ENCODE assay signal across 8 cellular contexts in genomic region chr15:48810414-48811324, GRCh38. TPM values are rescaled to one million over a fixed set of nuclear protein-coding genes. Genes with fewer than 3 reads are reported as not detected.
DNase-seq lines count a peak whose midpoint lies in the region; ATAC-seq, FAIRE-seq and TF ChIP-seq lines count a peak whose summit lies in the region.

TSS of gene CEP152 (minus strand) at chr15:48811069. CDS start at chr15:48805649, 5,420 bp downstream.

- H3K4me3 ChIP-seq in pancreas, result peak within 1 kb of the TSS; percentile 63 to 83 (median 74)
- H3K4me3 ChIP-seq in tibial nerve, result peak within 1 kb of the TSS; percentile 59 to 79 (median 69)

- intact Hi-C loops in Right ventricle myocardium superior (cut with DNase I) (no loop called here), pancreas (cut with DNase I) (no loop called here)

- ATAC-seq in HG02798 (IDR thresholded peaks at IDR 0.05; ENCODE audit: poor library complexity, unreplicated experiment) (peak; percentile 98), Right ventricle myocardium superior (ENCODE audit: poor library complexity) (peak; percentile 99), pancreas (peak; percentile 97 to 99 (median 98))
- ATAC-seq in activated naive CD8-positive, alpha-beta T cell treated with anti-CD3 and anti-CD28 coated beads, Interleukin-2, amount 10 ng/mL, durations not matched to agents 7 days and 5 days (ENCODE audit: low read depth), result peak; percentile 96

- DNase-seq in GM12891 (ENCODE audit: insufficient read length, low spot score) (peak; percentile 64), NCI-H1417 treated with DMSO at 0.1 percent for 48 hours (lab: John Stamatoyannopoulos, UW) (peak; percentile 82), SW 1271 (lab: John Stamatoyannopoulos, UW) (peak; percentile 92 to 96), Right ventricle myocardium superior (peak; percentile 97), pancreas (peak; percentile 94 to 100 (median 99)), tibial nerve (ENCODE audit: low spot score in 2 of 2) (peak; percentile 89 to 91)
- peak; percentile 93 for DNase-seq in activated naive CD8-positive, alpha-beta T cell treated with anti-CD3 and anti-CD28 coated beads, Interleukin-2, amount 10 ng/mL, durations not matched to agents 7 days and 5 days

- FAIRE-seq in GM12891 (lab: Jason Lieb, UNC) (peak; percentile 98), pancreas (lab: Jason Lieb, UNC) (peak; percentile 94)

- H3K27me3 ChIP-seq in pancreas (no peaks in the 10 kb centered on the region), tibial nerve (no peaks in the 10 kb centered on the region)

- H3K36me3 ChIP-seq in pancreas (no peaks in the 10 kb centered on the region), tibial nerve (no peaks in the 10 kb centered on the region)

- H3K27me3 Mint-ChIP-seq in activated naive CD8-positive, alpha-beta T cell treated with anti-CD3 and anti-CD28 coated beads, Interleukin-2, amount 10 ng/mL, durations not matched to agents 7 days and 5 days, result peaks cover 9% of the 10 kb centered on the region

- TF ChIP-seq CTCF in pancreas (IDR thresholded peaks at IDR 0.05) (no peak), tibial nerve (IDR thresholded peaks at IDR 0.05) (peak in 1 of 5 experiments; percentile 38)

- H3K9me3 ChIP-seq in pancreas, result no peaks in the 10 kb centered on the region
- no peaks in the 10 kb centered on the region for H3K9me3 ChIP-seq in tibial nerve

- H3K27ac ChIP-seq in pancreas (peak within 1 kb of the TSS in 2 of 4 donors; percentile 6 to 33), tibial nerve (peak within 1 kb of the TSS in 3 of 4 donors; percentile 13 to 65 (median 47))

- H3K27ac Mint-ChIP-seq in activated naive CD8-positive, alpha-beta T cell treated with anti-CD3 and anti-CD28 coated beads, Interleukin-2, amount 10 ng/mL, durations not matched to agents 7 days and 5 days, result peak within 1 kb of the TSS; percentile 96

- H3K4me1 Mint-ChIP-seq in activated naive CD8-positive, alpha-beta T cell treated with anti-CD3 and anti-CD28 coated beads, Interleukin-2, amount 10 ng/mL, durations not matched to agents 7 days and 5 days, result peaks cover 37% of the 10 kb centered on the region

- POLR2A ChIA-PET in activated naive CD8-positive, alpha-beta T cell treated with anti-CD3 and anti-CD28 coated beads, Interleukin-2, amount 10 ng/mL, durations not matched to agents 7 days and 5 days (lab: Charles Lee), result interaction anchor here (0.6 to 1.9 kb wide), 10 partner anchors 9 to 1954 kb away, joined by 3 to 14 read pairs (median 5); partner anchors contain the start of genes COPS2, EID1, GALK2 and SECISBP2L

- 0% methylated on average over 51 of the region's 51 CpGs for WGBS in pancreas, 2 donors
- WGBS in tibial nerve, 2 donors, result 0 to 1% methylated on average over 28 to 51 of the region's 51 CpGs

- peaks cover 9% of the 10 kb centered on the region for H3K36me3 Mint-ChIP-seq in activated naive CD8-positive, alpha-beta T cell treated with anti-CD3 and anti-CD28 coated beads, Interleukin-2, amount 10 ng/mL, durations not matched to agents 7 days and 5 days

- TF ChIP-seq EP300 in tibial nerve (IDR thresholded peaks at IDR 0.05), result peak in 1 of 2 donors; percentile 72

- H3K9me3 Mint-ChIP-seq in activated naive CD8-positive, alpha-beta T cell treated with anti-CD3 and anti-CD28 coated beads, Interleukin-2, amount 10 ng/mL, durations not matched to agents 7 days and 5 days, result no peaks in the 10 kb centered on the region

- H3K4me3 Mint-ChIP-seq in activated naive CD8-positive, alpha-beta T cell treated with anti-CD3 and anti-CD28 coated beads, Interleukin-2, amount 10 ng/mL, durations not matched to agents 7 days and 5 days, result peak within 1 kb of the TSS; percentile 90

- H3K4me1 ChIP-seq in pancreas, result no peaks in the 10 kb centered on the region
- H3K4me1 ChIP-seq in tibial nerve, result peaks cover 0 to 30% (median 6%) of the 10 kb centered on the region in 4 donors

- TF ChIP-seq POLR2A in GM12891 (IDR thresholded peaks at IDR 0.05; ENCODE audit: low read depth, low read length), result peak; percentile 72
- peak in 1 of 2 donors; percentile 43 for TF ChIP-seq POLR2A in tibial nerve (IDR thresholded peaks at IDR 0.05)

TF ChIP-seq in GM12891, 5 proteins besides CTCF, POLR2A, EP300 and RAD21:
- TF ChIP-seq POU2F2 (IDR thresholded peaks at IDR 0.05; ENCODE audit: low read depth, low read length), result 0 out of 2 replicates have a peak, but pooled peaks have one; percentile 14
- TF ChIP-seq PAX5 (IDR thresholded peaks at IDR 0.05; ENCODE audit: insufficient read depth, low read length, severe bottlenecking), result peak; percentile 48
- TF ChIP-seq POLR2AphosphoS5 (IDR thresholded peaks at IDR 0.05; ENCODE audit: low read depth, low read length), result peak; percentile 70
- TF ChIP-seq SPI1 (IDR thresholded peaks at IDR 0.05; ENCODE audit: low read depth, low read length), result no peak
- peak; percentile 42 for TF ChIP-seq TAF1 (IDR thresholded peaks at IDR 0.05; ENCODE audit: low read depth, low read length)

RNA-seq across cellular contexts. Expression of gene CEP152, which starts in this region (rescaled TPM):
- polyA plus RNA-seq in GM12891 (2012; ENCODE audit: low read depth, missing spikeins), result 4.2 TPM
- 10 to 100 TPM; 31.1 to 39.2 TPM for total RNA-seq in activated naive CD8-positive, alpha-beta T cell treated with anti-CD3 and anti-CD28 coated beads, Interleukin-2, amount 10 ng/mL, durations not matched to agents 7 days and 5 days
- total RNA-seq in Right ventricle myocardium superior (1.3 TPM), pancreas (1 to 10 TPM; 2.0 to 8.0 (median 2.8) TPM), tibial nerve (10 to 100 TPM in 3 of 4 donors, 1 to 10 TPM in 1; 9.2 to 12.5 (median 11.2) TPM)
- 1 to 10 TPM; 1.3 TPM for polyA plus RNA-seq in pancreas
